1 cellular context compared by ENCODE assay signal in genomic region chr12:94674835-94675234, GRCh38.
TF ChIP-seq lines count a peak whose summit lies in the region.

No MANE protein-coding gene starts in this region.

TF ChIP-seq in HepG2, 621 proteins besides CTCF, POLR2A, EP300 and RAD21 (continued from another document):
- TF ChIP-seq SMAD9 (CRISPR knock-in tag; IDR thresholded peaks at IDR 0.05) = no peak
- TF ChIP-seq, protein P1, sequence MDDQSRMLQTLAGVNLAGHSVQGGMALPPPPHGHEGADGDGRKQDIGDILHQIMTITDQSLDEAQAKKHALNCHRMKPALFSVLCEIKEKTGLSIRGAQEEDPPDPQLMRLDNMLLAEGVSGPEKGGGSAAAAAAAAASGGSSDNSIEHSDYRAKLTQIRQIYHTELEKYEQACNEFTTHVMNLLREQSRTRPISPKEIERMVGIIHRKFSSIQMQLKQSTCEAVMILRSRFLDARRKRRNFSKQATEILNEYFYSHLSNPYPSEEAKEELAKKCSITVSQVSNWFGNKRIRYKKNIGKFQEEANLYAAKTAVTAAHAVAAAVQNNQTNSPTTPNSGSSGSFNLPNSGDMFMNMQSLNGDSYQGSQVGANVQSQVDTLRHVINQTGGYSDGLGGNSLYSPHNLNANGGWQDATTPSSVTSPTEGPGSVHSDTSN (CRISPR knock-in tag; IDR thresholded peaks at IDR 0.05; ENCODE audit: borderline replicate concordance) = no peak
- no peak for TF ChIP-seq ZNF232 (CRISPR knock-in tag; IDR thresholded peaks at IDR 0.05; ENCODE audit: borderline replicate concordance)
- no peak for TF ChIP-seq ZNF282 (IDR thresholded peaks at IDR 0.05; ENCODE audit: partially characterized antibody)
- TF ChIP-seq PREB (CRISPR knock-in tag; IDR thresholded peaks at IDR 0.05) = no peak
- TF ChIP-seq ZNF383 (CRISPR knock-in tag; IDR thresholded peaks at IDR 0.05; ENCODE audit: borderline replicate concordance) = no peak
- TF ChIP-seq, protein P2, sequence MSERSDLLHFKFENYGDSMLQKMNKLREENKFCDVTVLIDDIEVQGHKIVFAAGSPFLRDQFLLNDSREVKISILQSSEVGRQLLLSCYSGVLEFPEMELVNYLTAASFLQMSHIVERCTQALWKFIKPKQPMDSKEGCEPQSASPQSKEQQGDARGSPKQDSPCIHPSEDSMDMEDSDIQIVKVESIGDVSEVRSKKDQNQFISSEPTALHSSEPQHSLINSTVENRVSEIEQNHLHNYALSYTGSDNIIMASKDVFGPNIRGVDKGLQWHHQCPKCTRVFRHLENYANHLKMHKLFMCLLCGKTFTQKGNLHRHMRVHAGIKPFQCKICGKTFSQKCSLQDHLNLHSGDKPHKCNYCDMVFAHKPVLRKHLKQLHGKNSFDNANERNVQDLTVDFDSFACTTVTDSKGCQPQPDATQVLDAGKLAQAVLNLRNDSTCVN (CRISPR knock-in tag; IDR thresholded peaks at IDR 0.05; ENCODE audit: borderline replicate concordance) = no peak
- no peak for TF ChIP-seq ZNF205 (CRISPR knock-in tag; IDR thresholded peaks at IDR 0.05)
- no peak for TF ChIP-seq ZMYM4 (CRISPR knock-in tag; IDR thresholded peaks at IDR 0.05)
- no peak for TF ChIP-seq ZNF816 (CRISPR knock-in tag; IDR thresholded peaks at IDR 0.05; ENCODE audit: borderline replicate concordance)
- TF ChIP-seq, protein P3, sequence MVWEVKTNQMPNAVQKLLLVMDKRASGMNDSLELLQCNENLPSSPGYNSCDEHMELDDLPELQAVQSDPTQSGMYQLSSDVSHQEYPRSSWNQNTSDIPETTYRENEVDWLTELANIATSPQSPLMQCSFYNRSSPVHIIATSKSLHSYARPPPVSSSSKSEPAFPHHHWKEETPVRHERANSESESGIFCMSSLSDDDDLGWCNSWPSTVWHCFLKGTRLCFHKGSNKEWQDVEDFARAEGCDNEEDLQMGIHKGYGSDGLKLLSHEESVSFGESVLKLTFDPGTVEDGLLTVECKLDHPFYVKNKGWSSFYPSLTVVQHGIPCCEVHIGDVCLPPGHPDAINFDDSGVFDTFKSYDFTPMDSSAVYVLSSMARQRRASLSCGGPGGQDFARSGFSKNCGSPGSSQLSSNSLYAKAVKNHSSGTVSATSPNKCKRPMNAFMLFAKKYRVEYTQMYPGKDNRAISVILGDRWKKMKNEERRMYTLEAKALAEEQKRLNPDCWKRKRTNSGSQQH (CRISPR knock-in tag; IDR thresholded peaks at IDR 0.05; ENCODE audit: low read depth) = no peak
- no peak for TF ChIP-seq SNAPC5 (CRISPR knock-in tag; IDR thresholded peaks at IDR 0.05; ENCODE audit: borderline replicate concordance)
- no peak for TF ChIP-seq AFF4 (CRISPR knock-in tag; IDR thresholded peaks at IDR 0.05)
- TF ChIP-seq ZNF230 (CRISPR knock-in tag; IDR thresholded peaks at IDR 0.05) = no peak
- no peak for TF ChIP-seq MAF1 (CRISPR knock-in tag; IDR thresholded peaks at IDR 0.05; ENCODE audit: borderline replicate concordance)
